ENCODE assay signal across 14 cellular contexts in genomic region chr13:23506821-23507210, GRCh38.
DNase-seq lines count a peak whose midpoint lies in the region; ATAC-seq, FAIRE-seq and TF ChIP-seq lines count a peak whose summit lies in the region.
"Had no signal": no experiment of that assay in that cellular context is flagged by ENCODE, and none has a peak within 500 bp of the region (broad histone marks: within the 10 kb centered on the region; RNA-seq: fewer than 3 reads in every experiment).

No MANE protein-coding gene starts in this region.

- H3K36me3 ChIP-seq in HepG2 (replicated peaks in 1 of 2; ENCODE audit: control insufficient read depth in 1 of 2, insufficient read depth in 2 of 2, low read length in 2 of 2) (no peaks in the 10 kb centered on the region), right lobe of liver (no peaks in the 10 kb centered on the region), colonic mucosa (no peaks in the 10 kb centered on the region)
- H3K36me3 ChIP-seq: breast epithelium had no signal

- H3K79me2 ChIP-seq in HepG2 (ENCODE audit: insufficient read depth, low read length), result no peaks in the 10 kb centered on the region

- TF ChIP-seq CTCF in HepG2 (CRISPR knock-in tag; IDR thresholded peaks at IDR 0.05) (no peak), right lobe of liver (IDR thresholded peaks at IDR 0.05) (no peak), epithelial cell of proximal tubule (conservative IDR thresholded peaks at IDR 0.05; ENCODE audit: low read depth, low read length) (no peak), colonic mucosa (IDR thresholded peaks at IDR 0.05) (no peak)

- H2AFZ ChIP-seq in HepG2 (ENCODE audit: low read length), result no peak overlapping the region

- no TSS peak for BruUV-seq in HepG2 (replicated peaks; lab: Mats Ljungman, UMichigan)

- TF ChIP-seq RAD21 in HepG2 (CRISPR knock-in tag; IDR thresholded peaks at IDR 0.05), result no peak

- H3K9ac ChIP-seq in HepG2 (ENCODE audit: insufficient read depth, low read depth, low read length) (no peak overlapping the region), colonic mucosa (ENCODE audit: low read depth in 2 of 2, low read length in 2 of 2) (no peak overlapping the region)

- no peak overlapping the region for H3K4me2 ChIP-seq in HepG2 (ENCODE audit: low read depth, low read length)
- H3K4me2 ChIP-seq: A549 had no signal

- CTCF ChIA-PET in HepG2 (lab: Yijun Ruan, JAX; ENCODE audit: low intra/inter-chr PET ratio, low total read pairs), result no interaction called here

- H3K4me3 ChIP-seq in HepG2 (replicated peaks in 1 of 3; ENCODE audit: insufficient read depth in 1 of 3, low read depth in 2 of 3, low read length in 3 of 3) (no peak overlapping the region), right lobe of liver (no peak overlapping the region), epithelial cell of proximal tubule (ENCODE audit: low read depth, low read length) (no peak overlapping the region), colonic mucosa (no peak overlapping the region)
- H3K4me3 ChIP-seq: A549, breast epithelium, K562 had no signal

- H3K27me3 ChIP-seq in HepG2 (ENCODE audit: control insufficient read depth in 1 of 2, insufficient read depth in 2 of 2, low read length in 2 of 2) (0 out of 5 replicates have a peak, but pooled peaks cover 0 to 2% of the 10 kb centered on the region in 2 experiments), right lobe of liver (no peaks in the 10 kb centered on the region), colonic mucosa (no peaks in the 10 kb centered on the region)
- H3K27me3 ChIP-seq: breast epithelium had no signal

- intact Hi-C loops in HepG2 (cut with micrococcal nuclease; ENCODE audit: unreplicated experiment), result no loop called here
- intact Hi-C loops in right lobe of liver (cut with DNase I), result no loop called here
- intact Hi-C loops in colonic mucosa (cut with DNase I), result no loop called here

- TF ChIP-seq POLR2A in HepG2 (IDR thresholded peaks at IDR 0.05; ENCODE audit: insufficient read depth in 1 of 2, low read depth in 2 of 2, low read length in 2 of 2), result no peak
- no peak for TF ChIP-seq POLR2A in right lobe of liver (IDR thresholded peaks at IDR 0.05)

- 65% methylated on average over 9 of the region's 9 CpGs for WGBS in HepG2 (ENCODE audit: low lambda C conversion rate)
- WGBS in right lobe of liver (ENCODE audit: insufficient coverage, low coverage, low lambda C conversion rate, missing lambda C conversion rate), result 73% methylated on average over 6 of the region's 9 CpGs

- no peaks in the 10 kb centered on the region for H4K20me1 ChIP-seq in HepG2 (ENCODE audit: insufficient read depth, low read length)

- FAIRE-seq in HepG2 (lab: Jason Lieb, UNC), result no peak
- FAIRE-seq: A549, K562 had no signal

- ATAC-seq in HepG2 (no peak), right lobe of liver (no peak)
- ATAC-seq: A549, K562, Panc1 had no signal

- no peaks in the 10 kb centered on the region for H3K9me3 ChIP-seq in HepG2 (ENCODE audit: low read length)
- H3K9me3 ChIP-seq in right lobe of liver, result no peaks in the 10 kb centered on the region
- H3K9me3 ChIP-seq in colonic mucosa, result no peaks in the 10 kb centered on the region
- H3K9me3 ChIP-seq: A549, breast epithelium had no signal

- H3K27ac ChIP-seq in HepG2 (ENCODE audit: extremely low read length, insufficient read depth, low read length) (no peak overlapping the region), right lobe of liver (no peak overlapping the region), colonic mucosa (no peak overlapping the region)
- H3K27ac ChIP-seq: A549, breast epithelium had no signal

- no peak for TF ChIP-seq EP300 in HepG2 (IDR thresholded peaks at IDR 0.05; ENCODE audit: low read depth in 2 of 2, low read length in 2 of 2)
- TF ChIP-seq EP300 in HepG2 (CRISPR knock-in tag; IDR thresholded peaks at IDR 0.05; ENCODE audit: borderline replicate concordance), result no peak

- DNase-seq in HepG2 (ENCODE audit: low spot score), result no peak
- DNase-seq in right lobe of liver, result no peak
- peak; percentile 74 for DNase-seq in epithelial cell of proximal tubule (ENCODE audit: low read depth)
- peak; percentile 93 for DNase-seq in left kidney (ENCODE audit: low read depth, low spot score)
- DNase-seq in hippocampal formation (lab: John Stamatoyannopoulos, UW), result no peak
- no peak for DNase-seq in epidermal melanocyte (ENCODE audit: insufficient read length, low spot score)
- no peak for DNase-seq in NCI-H69 (lab: John Stamatoyannopoulos, UW)
- DNase-seq in colonic mucosa, result no peak
- DNase-seq: foreskin melanocyte, NCI-H2029 treated with DMSO at 0.1 percent for 48 hours had no signal

- POLR2A ChIA-PET in HepG2 (lab: Yijun Ruan, JAX), result no interaction called here

- H3K4me1 ChIP-seq in HepG2 (ENCODE audit: insufficient read depth, low read length), result no peaks in the 10 kb centered on the region; the same call in 1 of the 2 replicates
- H3K4me1 ChIP-seq in right lobe of liver, result no peaks in the 10 kb centered on the region
- no peaks in the 10 kb centered on the region for H3K4me1 ChIP-seq in colonic mucosa
- H3K4me1 ChIP-seq: breast epithelium had no signal

- in situ Hi-C loops in HepG2 (cut with HindIII; ENCODE audit: extremely low pct_ligation_motif_present, low pct_unique_long_range_greater_than_20kb), result no loop called here

TF ChIP-seq in HepG2, 621 proteins besides CTCF, POLR2A, EP300 and RAD21:
- TF ChIP-seq CREB1 (IDR thresholded peaks at IDR 0.05) (peak; percentile 20; the same call in 1 of the 2 replicates), CREB1 (CRISPR knock-in tag; IDR thresholded peaks at IDR 0.05) (no peak), ZNF841 (CRISPR knock-in tag; IDR thresholded peaks at IDR 0.05; ENCODE audit: borderline replicate concordance) (no peak)

Comparison
In these comparisons a context has a peak if more than half of its experiments do, and no peak if none do; other contexts are left out.
1. DNase-seq: peak in epithelial cell of proximal tubule (single experiment) and left kidney (single experiment); none in HepG2 (single experiment), right lobe of liver (0 of 3), hippocampal formation (0 of 2), epidermal melanocyte (single experiment), NCI-H69 (single experiment) and colonic mucosa (single experiment).